8 cellular contexts compared by ENCODE assay signal in genomic region chr16:82653550-82654511, GRCh38. TPM values are rescaled to one million over a fixed set of nuclear protein-coding genes. Genes with fewer than 3 reads are reported as not detected.
A peak's percentile ranks its signal among the peaks of the same experiment; 100 is the strongest.
DNase-seq lines count a peak whose midpoint lies in the region; ATAC-seq and TF ChIP-seq lines count a peak whose summit lies in the region.

No MANE protein-coding gene starts in this region.

- in situ Hi-C loops in HAP-1 (cut with MboI; ENCODE audit: low sequenced_read_pairs): no loop called here

- H3K9me3 ChIP-seq in left ventricle myocardium inferior (replicated peaks) (no peaks in the 10 kb centered on the region), HAP-1 (no peaks in the 10 kb centered on the region)

- intact Hi-C loops in left ventricle myocardium inferior (cut with micrococcal nuclease): no loop called here

- no peak overlapping the region for H3K4me3 ChIP-seq in left ventricle myocardium inferior
- no peak overlapping the region for H3K4me3 ChIP-seq in HAP-1

- peak overlapping the region; percentile 72 for H3K27ac ChIP-seq in left ventricle myocardium inferior (replicated peaks)

- H3K27ac Mint-ChIP-seq in activated T-cell treated with anti-CD3 and anti-CD28 coated beads, Interleukin-2, amount 50 U/mL, for 24 hours: peak overlapping the region; percentile 80

- peaks cover 61% of the 10 kb centered on the region for H3K4me1 ChIP-seq in left ventricle myocardium inferior
- H3K4me1 ChIP-seq in HAP-1: peaks cover 4% of the 10 kb centered on the region; the same call in 1 of the 2 replicates

- H3K4me3 Mint-ChIP-seq in activated T-cell treated with anti-CD3 and anti-CD28 coated beads, Interleukin-2, amount 50 U/mL, for 24 hours: peak overlapping the region; percentile 16

- ATAC-seq in GM21825 (IDR thresholded peaks at IDR 0.05; ENCODE audit: unreplicated experiment): peak; percentile 78

- H3K9me3 Mint-ChIP-seq in activated T-cell treated with anti-CD3 and anti-CD28 coated beads, Interleukin-2, amount 50 U/mL, for 24 hours: peaks cover 4% of the 10 kb centered on the region

- no peaks in the 10 kb centered on the region for H3K27me3 ChIP-seq in left ventricle myocardium inferior (ENCODE audit: low read depth)
- H3K27me3 ChIP-seq in HAP-1 (ENCODE audit: low read depth): peaks cover 3% of the 10 kb centered on the region; the same call in 1 of the 2 replicates

- DNase-seq in GM04503 (ENCODE audit: low read depth) (peak; percentile 77), KG1 (lab: John Stamatoyannopoulos, UW) (peak; percentile 17), left ventricle myocardium inferior (no peak), NCI-H1105 treated with DMSO at 0.1 percent for 48 hours (lab: John Stamatoyannopoulos, UW) (no peak), HAP-1 (ENCODE audit: low spot score in 2 of 2) (no peak)
- peak; percentile 60 for DNase-seq in activated T-cell treated with anti-CD3 and anti-CD28 coated beads, Interleukin-2, amount 50 U/mL, for 24 hours
- DNase-seq in stimulated activated CD8-positive, alpha-beta memory T cell treated with anti-CD3 and anti-CD28 coated beads, Interleukin-15, amount 100 ng/mL, for 48 hours (ENCODE audit: low read depth in 2 of 2): peak; percentile 25 to 27

- H3K36me3 ChIP-seq in left ventricle myocardium inferior (no peaks in the 10 kb centered on the region), HAP-1 (replicated peaks) (no peaks in the 10 kb centered on the region)

- peaks cover 75% of the 10 kb centered on the region for H3K4me1 Mint-ChIP-seq in activated T-cell treated with anti-CD3 and anti-CD28 coated beads, Interleukin-2, amount 50 U/mL, for 24 hours (ENCODE audit: low read depth)

- no peaks in the 10 kb centered on the region for H3K36me3 Mint-ChIP-seq in activated T-cell treated with anti-CD3 and anti-CD28 coated beads, Interleukin-2, amount 50 U/mL, for 24 hours (ENCODE audit: low read depth)

- no peaks in the 10 kb centered on the region for H3K27me3 Mint-ChIP-seq in activated T-cell treated with anti-CD3 and anti-CD28 coated beads, Interleukin-2, amount 50 U/mL, for 24 hours

- no peak for TF ChIP-seq CTCF in left ventricle myocardium inferior (IDR thresholded peaks at IDR 0.05; ENCODE audit: borderline replicate concordance)

RNA-seq across cellular contexts. Expression of gene CDH13, which starts 27.1 kb away (rescaled TPM):
- total RNA-seq in left ventricle myocardium inferior: 161 TPM

Comparison
In these comparisons a context has a peak if more than half of its experiments do, and no peak if none do; other contexts are left out.
1. DNase-seq: peak in GM04503 (single experiment), KG1 (single experiment), activated T-cell treated with anti-CD3 and anti-CD28 coated beads, Interleukin-2, amount 50 U/mL, for 24 hours (single experiment) and stimulated activated CD8-positive, alpha-beta memory T cell treated with anti-CD3 and anti-CD28 coated beads, Interleukin-15, amount 100 ng/mL, for 48 hours (2 of 2); none in left ventricle myocardium inferior (single experiment), NCI-H1105 treated with DMSO at 0.1 percent for 48 hours (single experiment) and HAP-1 (0 of 2).